19 cellular contexts compared by ENCODE assay signal in genomic region chr4:48267574-48267973, GRCh38. TPM values are rescaled to one million over a fixed set of nuclear protein-coding genes. Genes with fewer than 3 reads are reported as not detected.
A peak's percentile ranks its signal among the peaks of the same experiment; 100 is the strongest.
DNase-seq lines count a peak whose midpoint lies in the region; ATAC-seq lines count a peak whose summit lies in the region.
"Had no signal": no experiment of that assay in that cellular context is flagged by ENCODE, and none has a peak within 500 bp of the region (broad histone marks: within the 10 kb centered on the region; RNA-seq: fewer than 3 reads in every experiment).

No MANE protein-coding gene starts in this region.

- DNase-seq in activated CD4-positive, alpha-beta T cell treated with anti-CD3 and anti-CD28 coated beads, Interleukin-2, amount 10 ng/mL, durations not matched to agents 24 days and 14 days: no peak
- no peak for DNase-seq in activated CD4-positive, alpha-beta T cell treated with anti-CD3 and anti-CD28 coated beads for 4 hours
- DNase-seq in stimulated activated effector memory CD8-positive, alpha-beta T cell treated with anti-CD3 and anti-CD28 coated beads, Interleukin-12 subunit alpha, Interleukin-12 subunit beta, amount 100 ng/mL, for 72 hours (ENCODE audit: low spot score in 2 of 2): no peak
- DNase-seq in NCI-H1930 (lab: John Stamatoyannopoulos, UW) (no peak), OCI-M1 (lab: John Stamatoyannopoulos, UW) (no peak)
- DNase-seq in activated T-cell treated with anti-CD3 and anti-CD28 coated beads, Interleukin-2, amount 50 U/mL, for 72 hours: no peak
- DNase-seq: 8988T; activated CD4-positive, CD25-positive, alpha-beta regulatory T cell treated with anti-CD3 and anti-CD28 coated beads, Interleukin-2, amount 50 U/mL, for 72 hours; activated naive CD4-positive, alpha-beta T cell treated with anti-CD3 and anti-CD28 coated beads, Interleukin-2, amount 50 U/mL, for 16 hours; activated T-cell treated with anti-CD3 and anti-CD28 coated beads, Interleukin-2, amount 50 U/mL, for 48 hours; EL; heart left ventricle; mammary epithelial cell; NCI-H446; Right ventricle myocardium superior had no signal

- H3K4me3 Mint-ChIP-seq in activated CD4-positive, alpha-beta T cell treated with anti-CD3 and anti-CD28 coated beads, Interleukin-2, amount 10 ng/mL, durations not matched to agents 24 days and 14 days: peak overlapping the region; percentile 97
- peak overlapping the region in 3 of 4 donors; percentile 12 to 97 (median 77) for H3K4me3 Mint-ChIP-seq in IgD-negative memory B cell
- peak overlapping the region; percentile 51 for H3K4me3 Mint-ChIP-seq in dendritic cell treated with granulocyte-macrophage colony-stimulating factor and Interleukin-4, amounts not matched to agents 40 ng/mL and 50 ng/mL, for 4 days
- H3K4me3 Mint-ChIP-seq in stimulated activated effector memory CD8-positive, alpha-beta T cell treated with anti-CD3 and anti-CD28 coated beads, Interleukin-12 subunit alpha, Interleukin-12 subunit beta, amount 100 ng/mL, for 72 hours: peak overlapping the region; percentile 88
- no peak overlapping the region for H3K4me3 Mint-ChIP-seq in activated T-cell treated with anti-CD3 and anti-CD28 coated beads, Interleukin-2, amount 50 U/mL, for 72 hours

- H3K27ac Mint-ChIP-seq in activated CD4-positive, alpha-beta T cell treated with anti-CD3 and anti-CD28 coated beads, Interleukin-2, amount 10 ng/mL, durations not matched to agents 24 days and 14 days: no peak overlapping the region
- H3K27ac Mint-ChIP-seq in IgD-negative memory B cell: peak overlapping the region in 1 of 3 donors; percentile 59
- peak overlapping the region; percentile 79 for H3K27ac Mint-ChIP-seq in dendritic cell treated with granulocyte-macrophage colony-stimulating factor and Interleukin-4, amounts not matched to agents 40 ng/mL and 50 ng/mL, for 4 days
- no peak overlapping the region for H3K27ac Mint-ChIP-seq in stimulated activated effector memory CD8-positive, alpha-beta T cell treated with anti-CD3 and anti-CD28 coated beads, Interleukin-12 subunit alpha, Interleukin-12 subunit beta, amount 100 ng/mL, for 72 hours
- H3K27ac Mint-ChIP-seq in activated T-cell treated with anti-CD3 and anti-CD28 coated beads, Interleukin-2, amount 50 U/mL, for 72 hours: no peak overlapping the region

- peaks cover 20% of the 10 kb centered on the region for H3K4me1 Mint-ChIP-seq in activated CD4-positive, alpha-beta T cell treated with anti-CD3 and anti-CD28 coated beads, Interleukin-2, amount 10 ng/mL, durations not matched to agents 24 days and 14 days
- peaks cover 26 to 27% (median 27%) of the 10 kb centered on the region in 3 donors for H3K4me1 Mint-ChIP-seq in IgD-negative memory B cell
- H3K4me1 Mint-ChIP-seq in dendritic cell treated with granulocyte-macrophage colony-stimulating factor and Interleukin-4, amounts not matched to agents 40 ng/mL and 50 ng/mL, for 4 days (ENCODE audit: low read depth): peaks cover 58% of the 10 kb centered on the region
- H3K4me1 Mint-ChIP-seq in stimulated activated effector memory CD8-positive, alpha-beta T cell treated with anti-CD3 and anti-CD28 coated beads, Interleukin-12 subunit alpha, Interleukin-12 subunit beta, amount 100 ng/mL, for 72 hours: peaks cover 22% of the 10 kb centered on the region
- peaks cover 20% of the 10 kb centered on the region for H3K4me1 Mint-ChIP-seq in activated T-cell treated with anti-CD3 and anti-CD28 coated beads, Interleukin-2, amount 50 U/mL, for 72 hours (ENCODE audit: low read depth)

- ATAC-seq in stimulated activated effector memory CD8-positive, alpha-beta T cell treated with anti-CD3 and anti-CD28 coated beads, Interleukin-12 subunit alpha, Interleukin-12 subunit beta, amount 100 ng/mL, for 72 hours: no peak
- ATAC-seq in activated T-cell treated with anti-CD3 and anti-CD28 coated beads, Interleukin-2, amount 50 U/mL, for 72 hours (replicated peaks in 1 of 2): no peak
- ATAC-seq: HCT116, heart left ventricle, HepG2 had no signal

- H3K27me3 Mint-ChIP-seq in activated CD4-positive, alpha-beta T cell treated with anti-CD3 and anti-CD28 coated beads, Interleukin-2, amount 10 ng/mL, durations not matched to agents 24 days and 14 days: no peaks in the 10 kb centered on the region
- H3K27me3 Mint-ChIP-seq in IgD-negative memory B cell: no peaks in the 10 kb centered on the region
- H3K27me3 Mint-ChIP-seq in dendritic cell treated with granulocyte-macrophage colony-stimulating factor and Interleukin-4, amounts not matched to agents 40 ng/mL and 50 ng/mL, for 4 days: no peaks in the 10 kb centered on the region
- H3K27me3 Mint-ChIP-seq in activated T-cell treated with anti-CD3 and anti-CD28 coated beads, Interleukin-2, amount 50 U/mL, for 72 hours (ENCODE audit: low read depth): no peaks in the 10 kb centered on the region

- intact Hi-C loops in activated CD4-positive, alpha-beta T cell treated with anti-CD3 and anti-CD28 coated beads, Interleukin-2, amount 10 ng/mL, durations not matched to agents 24 days and 14 days (cut with micrococcal nuclease): no loop called here
- intact Hi-C loops in dendritic cell treated with granulocyte-macrophage colony-stimulating factor and Interleukin-4, amounts not matched to agents 40 ng/mL and 50 ng/mL, for 4 days (cut with micrococcal nuclease): no loop called here

- H3K36me3 Mint-ChIP-seq in activated CD4-positive, alpha-beta T cell treated with anti-CD3 and anti-CD28 coated beads, Interleukin-2, amount 10 ng/mL, durations not matched to agents 24 days and 14 days (ENCODE audit: low read depth): no peaks in the 10 kb centered on the region
- peaks cover 6% of the 10 kb centered on the region for H3K36me3 Mint-ChIP-seq in IgD-negative memory B cell
- H3K36me3 Mint-ChIP-seq in dendritic cell treated with granulocyte-macrophage colony-stimulating factor and Interleukin-4, amounts not matched to agents 40 ng/mL and 50 ng/mL, for 4 days (ENCODE audit: low read depth): peaks cover 30% of the 10 kb centered on the region
- no peaks in the 10 kb centered on the region for H3K36me3 Mint-ChIP-seq in stimulated activated effector memory CD8-positive, alpha-beta T cell treated with anti-CD3 and anti-CD28 coated beads, Interleukin-12 subunit alpha, Interleukin-12 subunit beta, amount 100 ng/mL, for 72 hours
- peaks cover 0 to 2% of the 10 kb centered on the region in 2 donors for H3K36me3 Mint-ChIP-seq in activated T-cell treated with anti-CD3 and anti-CD28 coated beads, Interleukin-2, amount 50 U/mL, for 72 hours (ENCODE audit: insufficient read depth in 2 of 2)

- peaks cover 11% of the 10 kb centered on the region for H3K9me3 Mint-ChIP-seq in activated CD4-positive, alpha-beta T cell treated with anti-CD3 and anti-CD28 coated beads, Interleukin-2, amount 10 ng/mL, durations not matched to agents 24 days and 14 days
- H3K9me3 Mint-ChIP-seq in IgD-negative memory B cell: no peaks in the 10 kb centered on the region
- no peaks in the 10 kb centered on the region for H3K9me3 Mint-ChIP-seq in dendritic cell treated with granulocyte-macrophage colony-stimulating factor and Interleukin-4, amounts not matched to agents 40 ng/mL and 50 ng/mL, for 4 days
- no peaks in the 10 kb centered on the region for H3K9me3 Mint-ChIP-seq in stimulated activated effector memory CD8-positive, alpha-beta T cell treated with anti-CD3 and anti-CD28 coated beads, Interleukin-12 subunit alpha, Interleukin-12 subunit beta, amount 100 ng/mL, for 72 hours
- H3K9me3 Mint-ChIP-seq in activated T-cell treated with anti-CD3 and anti-CD28 coated beads, Interleukin-2, amount 50 U/mL, for 72 hours: no peaks in the 10 kb centered on the region

RNA-seq across cellular contexts. Expression of gene TEC, which starts 2.1 kb away (rescaled TPM):
- total RNA-seq in activated CD4-positive, alpha-beta T cell treated with anti-CD3 and anti-CD28 coated beads, Interleukin-2, amount 10 ng/mL, durations not matched to agents 24 days and 14 days: 2.7 and 3.0 TPM in 2 replicates
- polyA plus RNA-seq in IgD-negative memory B cell: 4.0 TPM
- total RNA-seq in activated T-cell treated with anti-CD3 and anti-CD28 coated beads, Interleukin-2, amount 50 U/mL, for 72 hours: 1 to 10 TPM; 2.2 to 4.6 TPM

Comparison
In these comparisons a context has a peak if more than half of its experiments do, and no peak if none do; other contexts are left out.
1. H3K4me3 Mint-ChIP-seq: peak in activated CD4-positive, alpha-beta T cell treated with anti-CD3 and anti-CD28 coated beads, Interleukin-2, amount 10 ng/mL, durations not matched to agents 24 days and 14 days (single experiment), IgD-negative memory B cell (3 of 4), dendritic cell treated with granulocyte-macrophage colony-stimulating factor and Interleukin-4, amounts not matched to agents 40 ng/mL and 50 ng/mL, for 4 days (single experiment) and stimulated activated effector memory CD8-positive, alpha-beta T cell treated with anti-CD3 and anti-CD28 coated beads, Interleukin-12 subunit alpha, Interleukin-12 subunit beta, amount 100 ng/mL, for 72 hours (single experiment); none in activated T-cell treated with anti-CD3 and anti-CD28 coated beads, Interleukin-2, amount 50 U/mL, for 72 hours (0 of 2).